34 cellular contexts compared by ENCODE assay signal in the genomic region with DNA sequence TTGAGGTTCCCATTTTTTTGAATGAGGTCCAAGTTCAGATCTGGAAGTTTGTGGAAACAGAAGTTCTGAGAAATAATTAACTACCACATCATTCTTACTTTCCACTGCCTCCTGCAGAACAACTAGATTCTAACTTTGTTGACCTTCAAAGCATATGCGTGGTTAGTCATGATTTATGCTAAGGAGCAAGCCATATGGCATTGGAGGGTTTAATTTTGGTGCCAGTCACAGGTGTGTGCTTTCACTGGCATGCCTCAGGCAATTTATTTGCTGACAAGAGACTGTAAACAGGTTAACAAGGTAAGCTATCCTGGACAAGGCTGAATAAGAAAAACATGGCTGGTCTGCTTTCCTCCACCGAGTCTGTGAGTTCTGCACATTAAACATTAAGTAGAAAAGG. TPM values are rescaled to one million over a fixed set of nuclear protein-coding genes. Genes with fewer than 3 reads are reported as not detected.
"Had no signal": no experiment of that assay in that cellular context is flagged by ENCODE, and none has a peak within 500 bp of the region (broad histone marks: within the 10 kb centered on the region; RNA-seq: fewer than 3 reads in every experiment).

No MANE protein-coding gene starts in this region.

- H3K27me3 Mint-ChIP-seq: activated naive CD8-positive, alpha-beta T cell had no signal

- H3K36me3 ChIP-seq: ascending aorta, cardiac muscle cell, colonic mucosa had no signal

- H3K4me1 Mint-ChIP-seq: activated B cell treated with CpG ODN at 0.5 μM for 24 hours; activated CD8-positive, alpha-beta memory T cell treated with anti-CD3 and anti-CD28 coated beads, Interleukin-2, amount 10 ng/mL, durations not matched to agents 7 days and 5 days; activated naive CD4-positive, alpha-beta T cell treated with anti-CD3 and anti-CD28 coated beads, Interleukin-2, amount 10 ng/mL, durations not matched to agents 7 days and 5 days; central memory CD8-positive, alpha-beta T cell had no signal

- H3K4me3 Mint-ChIP-seq: activated B cell treated with CpG ODN at 0.5 μM for 24 hours; activated CD4-positive, alpha-beta memory T cell treated with anti-CD3 and anti-CD28 coated beads for 36 hours; activated CD8-positive, alpha-beta memory T cell treated with anti-CD3 and anti-CD28 coated beads, Interleukin-2, amount 10 ng/mL, durations not matched to agents 7 days and 5 days; activated naive CD4-positive, alpha-beta T cell treated with anti-CD3 and anti-CD28 coated beads, Interleukin-2, amount 10 ng/mL, durations not matched to agents 7 days and 5 days; activated naive CD8-positive, alpha-beta T cell; central memory CD8-positive, alpha-beta T cell had no signal

- H3K27ac Mint-ChIP-seq: activated B cell treated with CpG ODN at 0.5 μM for 24 hours; activated CD4-positive, alpha-beta memory T cell treated with anti-CD3 and anti-CD28 coated beads for 36 hours; activated CD8-positive, alpha-beta memory T cell treated with anti-CD3 and anti-CD28 coated beads, Interleukin-2, amount 10 ng/mL, durations not matched to agents 7 days and 5 days; activated naive CD4-positive, alpha-beta T cell treated with anti-CD3 and anti-CD28 coated beads, Interleukin-2, amount 10 ng/mL, durations not matched to agents 7 days and 5 days; activated naive CD8-positive, alpha-beta T cell had no signal

- DNase-seq: activated B cell treated with CpG ODN at 0.5 μM for 24 hours; activated CD4-positive, alpha-beta memory T cell treated with anti-CD3 and anti-CD28 coated beads for 36 hours; activated CD4-positive, alpha-beta T cell treated with anti-CD3 and anti-CD28 coated beads for 4 hours; activated CD4-positive, alpha-beta T cell treated with anti-CD3 and anti-CD28 coated beads, Interleukin-2, amount 50 U/mL, for 1 hour; activated CD4-positive, CD25-positive, alpha-beta regulatory T cell treated with anti-CD3 and anti-CD28 coated beads, Interleukin-2, amount 50 U/mL, for 72 hours; activated CD8-positive, alpha-beta memory T cell treated with anti-CD3 and anti-CD28 coated beads for 24 hours; activated CD8-positive, alpha-beta memory T cell treated with anti-CD3 and anti-CD28 coated beads, Interleukin-2, amount 10 ng/mL, durations not matched to agents 7 days and 5 days; activated CD8-positive, alpha-beta memory T cell treated with anti-CD3 and anti-CD28 coated beads, Interleukin-2, amount 50 U/mL, for 48 hours; activated effector memory CD4-positive, alpha-beta T cell treated with Interleukin-2 at 50 U/mL for 16 hours; activated naive CD4-positive, alpha-beta T cell treated with anti-CD3 and anti-CD28 coated beads, Interleukin-2, amount 10 ng/mL, durations not matched to agents 7 days and 5 days; activated T-cell treated with anti-CD3 and anti-CD28 coated beads, Interleukin-2, amount 50 U/mL, for 48 hours; amygdala; colonic mucosa; NCI-H1436 treated with DMSO at 0.1 percent for 48 hours; NCI-H1694 treated with DMSO at 0.1 percent for 48 hours; NCI-H2029; NCI-H2107; NCI-H226; NCI-H446 treated with DMSO at 0.1 percent for 48 hours; Right ventricle myocardium superior; SW 1271; T-helper 1 cell; T-helper 2 cell; T-helper 9 cell had no signal

- H3K36me3 Mint-ChIP-seq: activated CD4-positive, alpha-beta memory T cell treated with anti-CD3 and anti-CD28 coated beads for 36 hours; activated CD8-positive, alpha-beta memory T cell treated with anti-CD3 and anti-CD28 coated beads, Interleukin-2, amount 10 ng/mL, durations not matched to agents 7 days and 5 days; activated naive CD4-positive, alpha-beta T cell treated with anti-CD3 and anti-CD28 coated beads, Interleukin-2, amount 10 ng/mL, durations not matched to agents 7 days and 5 days; activated naive CD8-positive, alpha-beta T cell had no signal

- H3K4me3 ChIP-seq: ascending aorta, cardiac muscle cell, colonic mucosa had no signal

- H3K27me3 ChIP-seq: ascending aorta, cardiac muscle cell, colonic mucosa had no signal

- H3K9me3 ChIP-seq: ascending aorta, colonic mucosa had no signal

- H3K4me1 ChIP-seq: ascending aorta, colonic mucosa had no signal

- ATAC-seq: activated CD8-positive, alpha-beta memory T cell treated with anti-CD3 and anti-CD28 coated beads, Interleukin-2, amount 10 ng/mL, durations not matched to agents 7 days and 5 days had no signal

- H3K9me3 Mint-ChIP-seq: activated B cell treated with CpG ODN at 0.5 μM for 24 hours; activated CD4-positive, alpha-beta memory T cell treated with anti-CD3 and anti-CD28 coated beads for 36 hours; activated naive CD4-positive, alpha-beta T cell treated with anti-CD3 and anti-CD28 coated beads, Interleukin-2, amount 10 ng/mL, durations not matched to agents 7 days and 5 days; central memory CD8-positive, alpha-beta T cell had no signal

- H3K27ac ChIP-seq: ascending aorta, cardiac muscle cell, colonic mucosa, VCaP had no signal

RNA-seq across cellular contexts. Expression of a gene that starts 31.5 kb away (rescaled TPM):
- total RNA-seq: activated CD4-positive, alpha-beta memory T cell treated with anti-CD3 and anti-CD28 coated beads for 36 hours; ascending aorta; cardiac muscle cell; chondrocyte; colonic mucosa; LHCN-M2; MCF 10A; OCI-LY7; Right ventricle myocardium superior had no signal
- polyA plus RNA-seq: adipose tissue, cardiac muscle cell had no signal
